8 cellular contexts compared by ENCODE assay signal in the genomic region with DNA sequence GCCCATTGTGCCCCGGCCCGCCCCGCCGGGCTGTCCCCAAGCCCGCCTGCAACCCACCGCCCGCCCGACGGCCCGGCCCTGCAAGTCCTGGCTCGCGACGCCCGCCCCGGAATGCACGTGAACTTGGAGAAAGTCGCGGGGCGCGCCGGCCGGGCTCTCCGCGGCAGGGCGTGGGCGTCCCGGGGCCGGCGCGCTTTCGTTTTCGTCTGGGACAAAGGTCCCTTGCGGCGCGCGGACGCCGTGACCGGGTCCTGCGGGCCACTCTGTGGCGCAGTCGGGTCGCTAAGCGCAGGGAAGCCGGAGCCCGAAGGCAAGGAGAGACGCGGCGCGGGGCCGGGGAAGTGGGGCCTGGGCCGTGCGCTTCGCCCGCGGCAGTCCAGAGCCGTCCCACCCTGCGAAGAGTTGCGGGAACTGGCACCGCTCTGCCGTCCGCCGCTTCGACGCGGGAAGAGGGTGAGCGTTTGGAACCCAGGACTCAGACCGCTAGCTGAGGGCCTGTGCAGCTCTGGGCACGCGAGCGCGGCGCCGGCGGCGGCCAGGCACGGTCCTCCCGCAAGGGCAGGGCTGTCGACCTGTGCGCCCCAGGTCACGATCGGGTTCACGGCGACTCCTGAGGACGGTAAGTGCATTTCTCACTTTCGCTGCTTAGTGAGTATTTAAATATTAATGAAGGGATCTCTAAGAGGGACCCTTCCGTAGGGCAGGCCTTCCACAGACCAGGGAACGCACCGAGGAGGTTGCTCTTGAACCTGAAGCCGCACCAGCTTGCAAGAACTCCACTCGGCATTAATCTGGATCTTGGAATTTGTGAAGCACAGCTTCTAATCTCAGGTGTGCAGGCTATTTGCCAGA.
DNase-seq lines count a peak whose midpoint lies in the region; ATAC-seq and TF ChIP-seq lines count a peak whose summit lies in the region.

No MANE protein-coding gene starts in this region.

- peaks cover 52% of the 10 kb centered on the region for H3K36me3 ChIP-seq in RWPE2 (ENCODE audit: low read depth)

- CTCF ChIA-PET in MCF 10A (lab: Yijun Ruan, JAX) = interaction anchor here (0.7 to 2.2 kb wide), 8 partner anchors 8 to 279 kb away, joined by 3 to 11 read pairs (median 3); no protein-coding TSS in a partner anchor

- DNase-seq in AG10803 (ENCODE audit: low read depth) = peak; percentile 53
- DNase-seq in RWPE2 (ENCODE audit: low spot score) = peak; percentile 72
- DNase-seq in MCF 10A (ENCODE audit: unreplicated experiment) = peak; percentile 54
- peak; percentile 67 for DNase-seq in kidney tubule cell (ENCODE audit: low spot score)
- DNase-seq in stimulated activated CD4-positive, alpha-beta T cell treated with anti-CD3 and anti-CD28 coated beads, Interleukin-4, amount 100 ng/mL, for 4 hours = peak; percentile 37 to 58
- no peak for DNase-seq in T-helper 9 cell

- H3K4me1 Mint-ChIP-seq in MCF 10A (ENCODE audit: insufficient read depth, unreplicated experiment) = peaks cover 24% of the 10 kb centered on the region

- H3K36me3 Mint-ChIP-seq in MCF 10A (ENCODE audit: insufficient read depth, unreplicated experiment) = peaks cover 73% of the 10 kb centered on the region

- no peaks in the 10 kb centered on the region for H3K27me3 Mint-ChIP-seq in MCF 10A (ENCODE audit: insufficient read depth, unreplicated experiment)

- peak overlapping the region; percentile 96 for H3K4me3 Mint-ChIP-seq in MCF 10A (ENCODE audit: unreplicated experiment)

- H3K9me3 ChIP-seq in RWPE2 (ENCODE audit: severe bottlenecking) = no peaks in the 10 kb centered on the region

- no peaks in the 10 kb centered on the region for H3K9me3 Mint-ChIP-seq in MCF 10A (ENCODE audit: unreplicated experiment)

- TF ChIP-seq CTCF in AG10803 (conservative IDR thresholded peaks at IDR 0.05; ENCODE audit: low read length) (no peak), RWPE2 (IDR thresholded peaks at IDR 0.05; ENCODE audit: poor library complexity, severe bottlenecking) (no peak), MCF 10A (IDR thresholded peaks at IDR 0.05; ENCODE audit: unreplicated experiment) (no peak)

- peak overlapping the region; percentile 100 for H3K27ac Mint-ChIP-seq in MCF 10A (ENCODE audit: low read depth, unreplicated experiment)

- ATAC-seq in GM21723 (IDR thresholded peaks at IDR 0.05; ENCODE audit: unreplicated experiment) (peak; percentile 25), RWPE2 (ENCODE audit: low read depth) (no peak), HG02870 (IDR thresholded peaks at IDR 0.05; ENCODE audit: unreplicated experiment) (no peak)

- POLR2A ChIA-PET in MCF 10A (lab: Yijun Ruan, JAX) = interaction anchor here (0.8 to 25.5 kb wide), 11 partner anchors 5 to 909 kb away, joined by 3 to 1278 read pairs (median 23); partner anchors contain the start of gene NUP50

- H3K27me3 ChIP-seq in RWPE2 (ENCODE audit: insufficient read depth, poor library complexity, severe bottlenecking) = no peaks in the 10 kb centered on the region

- H3K27ac ChIP-seq in RWPE2 (ENCODE audit: poor library complexity, severe bottlenecking) = peak overlapping the region; percentile 99

- peak overlapping the region; percentile 98 for H3K4me3 ChIP-seq in AG10803 (ENCODE audit: low read length)
- H3K4me3 ChIP-seq in RWPE2 (ENCODE audit: severe bottlenecking) = peak overlapping the region; percentile 64

- H3K4me1 ChIP-seq in RWPE2 (ENCODE audit: insufficient read depth, poor library complexity, severe bottlenecking) = peaks cover 10% of the 10 kb centered on the region

- intact Hi-C loops in MCF 10A (cut with micrococcal nuclease) = loop anchor here (5.0 kb wide), 1 partner anchor 35 kb away; no protein-coding TSS in a partner anchor

- no TSS peak for BruUV-seq in MCF 10A (replicated peaks; lab: Mats Ljungman, UMichigan)
